12 cellular contexts compared by ENCODE assay signal in the genomic region with DNA sequence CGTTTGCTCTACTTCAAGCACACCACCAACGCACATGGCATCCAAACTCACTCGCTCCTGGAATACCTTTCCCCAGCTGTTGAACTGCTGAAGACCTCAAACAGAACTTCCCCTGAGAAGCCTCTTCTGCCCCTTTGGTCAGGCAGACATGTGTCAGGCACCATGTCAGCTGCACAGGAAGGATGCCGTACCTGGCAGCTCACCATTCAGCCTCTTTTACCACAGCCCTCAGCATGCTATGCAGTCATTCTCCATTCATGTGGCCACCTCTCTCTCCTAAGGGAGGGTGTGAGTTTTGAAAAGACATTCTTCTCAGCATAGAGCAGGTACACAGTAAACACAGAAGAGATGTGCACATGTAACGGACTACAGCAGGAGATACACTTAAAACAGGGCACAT. TPM values are rescaled to one million over a fixed set of nuclear protein-coding genes. Genes with fewer than 3 reads are reported as not detected.
A peak's percentile ranks its signal among the peaks of the same experiment; 100 is the strongest.
DNase-seq lines count a peak whose midpoint lies in the region; TF ChIP-seq lines count a peak whose summit lies in the region.
"Had no signal": no experiment of that assay in that cellular context is flagged by ENCODE, and none has a peak within 500 bp of the region (broad histone marks: within the 10 kb centered on the region; RNA-seq: fewer than 3 reads in every experiment).

No MANE protein-coding gene starts in this region.

- H3K9me3 ChIP-seq in SK-N-SH: no peaks in the 10 kb centered on the region
- H3K9me3 ChIP-seq: heart right ventricle, right lobe of liver had no signal

- TF ChIP-seq RAD21 in SK-N-SH (IDR thresholded peaks at IDR 0.05; ENCODE audit: low read length): no peak

- no peak overlapping the region for H2AFZ ChIP-seq in SK-N-SH (ENCODE audit: low read depth)

- H3K36me3 Mint-ChIP-seq in osteocyte (ENCODE audit: unreplicated experiment): peaks cover 4% of the 10 kb centered on the region

- H3K4me3 Mint-ChIP-seq in osteocyte (ENCODE audit: unreplicated experiment): no peak overlapping the region

- H4K20me1 ChIP-seq in SK-N-SH (ENCODE audit: insufficient read depth): no peaks in the 10 kb centered on the region

- no peak overlapping the region for H3K27ac ChIP-seq in SK-N-SH (ENCODE audit: low read depth in 2 of 2, low read length in 1 of 2)
- H3K27ac ChIP-seq: 22Rv1, heart right ventricle, KMS-11, right lobe of liver had no signal

- in situ Hi-C loops in G401 (cut with HindIII; ENCODE audit: low sequenced_read_pairs): no loop called here

- WGBS in SK-N-SH (ENCODE audit: low lambda C conversion rate): 89% methylated on average over 5 of the region's 5 CpGs

- H3K4me2 ChIP-seq in SK-N-SH: no peak overlapping the region
- H3K4me2 ChIP-seq: KMS-11 had no signal

- H3K36me3 ChIP-seq in SK-N-SH (replicated peaks in 1 of 2; ENCODE audit: control insufficient read depth in 1 of 2, insufficient read depth in 2 of 2, low read length in 1 of 2): peaks cover 0 to 7% of the 10 kb centered on the region in 2 experiments
- H3K36me3 ChIP-seq: right lobe of liver had no signal

- H3K9me3 Mint-ChIP-seq in osteocyte (ENCODE audit: unreplicated experiment): no peaks in the 10 kb centered on the region

- H3K27ac Mint-ChIP-seq in osteocyte (ENCODE audit: unreplicated experiment): no peak overlapping the region

- H3F3A ChIP-seq in SK-N-SH (replicated peaks; ENCODE audit: insufficient read depth): no peaks in the 10 kb centered on the region

- TF ChIP-seq CTCF in osteocyte (IDR thresholded peaks at IDR 0.05): no peak
- TF ChIP-seq CTCF in SK-N-SH (IDR thresholded peaks at IDR 0.05): no peak

- TF ChIP-seq EP300 in SK-N-SH (IDR thresholded peaks at IDR 0.05; ENCODE audit: borderline replicate concordance in 1 of 2, low read depth in 1 of 2, low read length in 1 of 2): no peak

- POLR2A ChIA-PET in SK-N-SH (lab: Yijun Ruan, JAX): no interaction called here

- no peaks in the 10 kb centered on the region for H3K79me2 ChIP-seq in SK-N-SH (ENCODE audit: insufficient read depth)

- H3K4me1 Mint-ChIP-seq in osteocyte (ENCODE audit: unreplicated experiment): no peaks in the 10 kb centered on the region

- no peaks in the 10 kb centered on the region for H3K9me2 ChIP-seq in SK-N-SH

- H3K9ac ChIP-seq in SK-N-SH: no peak overlapping the region
- H3K9ac ChIP-seq: KMS-11 had no signal

- DNase-seq in NK-92 treated with Interleukin-12 subunit alpha and Interleukin-12 subunit beta, amount 100 ng/mL, for 24 hours (lab: John Stamatoyannopoulos, UW): peak; percentile 33
- DNase-seq in NK-92 (lab: John Stamatoyannopoulos, UW; ENCODE audit: unreplicated experiment) (no peak), osteocyte (ENCODE audit: extremely low spot score, unreplicated experiment) (peak; percentile 71), G401 (ENCODE audit: low spot score) (no peak), SK-N-SH (no peak)
- peak; percentile 9 to 14 for DNase-seq in activated CD4-positive, alpha-beta T cell treated with anti-CD3 and anti-CD28 coated beads, Interleukin-2, amount 50 U/mL, for 4 hours
- DNase-seq: heart right ventricle, NCI-H446 treated with DMSO at 0.1 percent for 48 hours, right lobe of liver had no signal

- no peaks in the 10 kb centered on the region for H3K4me1 ChIP-seq in SK-N-SH (ENCODE audit: control insufficient read depth in 1 of 2, insufficient read depth in 2 of 2, low read depth in 1 of 2, low read length in 1 of 2)
- H3K4me1 ChIP-seq: right lobe of liver had no signal

- H3K27me3 Mint-ChIP-seq in osteocyte (ENCODE audit: unreplicated experiment): no peaks in the 10 kb centered on the region

- H3K27me3 ChIP-seq in SK-N-SH (ENCODE audit: insufficient read depth): no peaks in the 10 kb centered on the region
- H3K27me3 ChIP-seq: heart right ventricle, right lobe of liver had no signal

- H3K4me3 ChIP-seq in SK-N-SH (ENCODE audit: low read depth in 2 of 2, low read length in 1 of 2): no peak overlapping the region
- H3K4me3 ChIP-seq: heart right ventricle, right lobe of liver had no signal

- CTCF ChIA-PET in SK-N-SH (lab: Yijun Ruan, JAX): interaction anchor here (0.6 to 1.0 kb wide), 2 partner anchors 18 to 142 kb away, joined by 3 read pairs; no protein-coding TSS in a partner anchor

TF ChIP-seq in SK-N-SH, 30 proteins besides CTCF, POLR2A, EP300 and RAD21:
- no peak for TF ChIP-seq TAF1 (IDR thresholded peaks at IDR 0.05; ENCODE audit: borderline replicate concordance, low read depth, low read length)
- no peak for TF ChIP-seq GABPA (IDR thresholded peaks at IDR 0.05; ENCODE audit: low read depth)
- TF ChIP-seq, protein P1, sequence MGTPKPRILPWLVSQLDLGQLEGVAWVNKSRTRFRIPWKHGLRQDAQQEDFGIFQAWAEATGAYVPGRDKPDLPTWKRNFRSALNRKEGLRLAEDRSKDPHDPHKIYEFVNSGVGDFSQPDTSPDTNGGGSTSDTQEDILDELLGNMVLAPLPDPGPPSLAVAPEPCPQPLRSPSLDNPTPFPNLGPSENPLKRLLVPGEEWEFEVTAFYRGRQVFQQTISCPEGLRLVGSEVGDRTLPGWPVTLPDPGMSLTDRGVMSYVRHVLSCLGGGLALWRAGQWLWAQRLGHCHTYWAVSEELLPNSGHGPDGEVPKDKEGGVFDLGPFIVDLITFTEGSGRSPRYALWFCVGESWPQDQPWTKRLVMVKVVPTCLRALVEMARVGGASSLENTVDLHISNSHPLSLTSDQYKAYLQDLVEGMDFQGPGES (IDR thresholded peaks at IDR 0.05; ENCODE audit: low read depth, low read length): no peak
- no peak for TF ChIP-seq CHD2 (IDR thresholded peaks at IDR 0.05; ENCODE audit: low read length, partially characterized antibody)
- TF ChIP-seq, protein P2, sequence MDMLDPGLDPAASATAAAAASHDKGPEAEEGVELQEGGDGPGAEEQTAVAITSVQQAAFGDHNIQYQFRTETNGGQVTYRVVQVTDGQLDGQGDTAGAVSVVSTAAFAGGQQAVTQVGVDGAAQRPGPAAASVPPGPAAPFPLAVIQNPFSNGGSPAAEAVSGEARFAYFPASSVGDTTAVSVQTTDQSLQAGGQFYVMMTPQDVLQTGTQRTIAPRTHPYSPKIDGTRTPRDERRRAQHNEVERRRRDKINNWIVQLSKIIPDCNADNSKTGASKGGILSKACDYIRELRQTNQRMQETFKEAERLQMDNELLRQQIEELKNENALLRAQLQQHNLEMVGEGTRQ (IDR thresholded peaks at IDR 0.05; ENCODE audit: borderline replicate concordance, low read depth, low read length): no peak
- TF ChIP-seq MEF2A (IDR thresholded peaks at IDR 0.05; ENCODE audit: borderline replicate concordance, low read depth): no peak
- TF ChIP-seq SIN3A (IDR thresholded peaks at IDR 0.05; ENCODE audit: borderline replicate concordance, low read depth, low read length): no peak
- no peak for TF ChIP-seq FOSL2 (IDR thresholded peaks at IDR 0.05; ENCODE audit: borderline replicate concordance, low read depth)

RNA-seq across cellular contexts. Expression of a gene that starts 14.2 kb away (rescaled TPM):
- not detected in 2 replicates for total RNA-seq in osteocyte
- total RNA-seq in G401 (2014; rRNA removed; shearing (Covaris generic)): not detected in 2 replicates
- polyA plus RNA-seq in SK-N-SH (2012; rRNA removed): not detected in 2 replicates
- polyA plus RNA-seq in SK-N-SH (2012; cell fraction: cytosol; rRNA removed): not detected in 2 replicates
- polyA plus RNA-seq in SK-N-SH (2012; cell fraction: nucleus; rRNA removed): not detected in 2 replicates
- total RNA-seq: heart right ventricle, mesenteric fat pad, right lobe of liver had no signal
- polyA plus RNA-seq: heart right ventricle had no signal

RNA-seq across cellular contexts. Expression of a gene that starts 30.0 kb away (rescaled TPM):
- not detected in 2 replicates for total RNA-seq in osteocyte
- total RNA-seq in G401 (2014; rRNA removed; shearing (Covaris generic)): not detected in 2 replicates
- polyA plus RNA-seq in SK-N-SH (2012; rRNA removed): 0.05 and 0.08 TPM in 2 replicates
- polyA plus RNA-seq in SK-N-SH (2012; cell fraction: cytosol; rRNA removed): not detected in 2 replicates
- 0.47 and 0.73 TPM in 2 replicates for polyA plus RNA-seq in SK-N-SH (2012; cell fraction: nucleus; rRNA removed)
- total RNA-seq: mesenteric fat pad had no signal

RNA-seq across cellular contexts. Expression of a gene that starts 49.4 kb away (rescaled TPM):
- 15.3 and 21.9 TPM in 2 replicates for total RNA-seq in osteocyte
- 1.4 and 6.4 TPM in 2 replicates for total RNA-seq in G401 (2014; rRNA removed; shearing (Covaris generic))
- polyA plus RNA-seq in SK-N-SH (2012; rRNA removed): 5.1 and 5.2 TPM in 2 replicates
- polyA plus RNA-seq in SK-N-SH (2012; cell fraction: cytosol; rRNA removed): 6.2 and 9.3 TPM in 2 replicates
- 7.2 and 11.8 TPM in 2 replicates for polyA plus RNA-seq in SK-N-SH (2012; cell fraction: nucleus; rRNA removed)

RNA-seq across cellular contexts. Expression of a gene that starts 59.2 kb away (rescaled TPM):
- not detected in 2 replicates for total RNA-seq in osteocyte
- 0.07 TPM in 1 of 2 replicates, not detected in the other for total RNA-seq in G401 (2014; rRNA removed; shearing (Covaris generic))
- 0.05 and 0.34 TPM in 2 replicates for polyA plus RNA-seq in SK-N-SH (2012; rRNA removed)
- polyA plus RNA-seq in SK-N-SH (2012; cell fraction: cytosol; rRNA removed): 0.06 and 0.16 TPM in 2 replicates
- polyA plus RNA-seq in SK-N-SH (2012; cell fraction: nucleus; rRNA removed): 0.41 and 0.56 TPM in 2 replicates
- total RNA-seq: mesenteric fat pad had no signal

Comparison
In these comparisons a context has a peak if more than half of its experiments do, and no peak if none do; other contexts are left out.
1. DNase-seq: peak in NK-92 treated with Interleukin-12 subunit alpha and Interleukin-12 subunit beta, amount 100 ng/mL, for 24 hours (single experiment), activated CD4-positive, alpha-beta T cell treated with anti-CD3 and anti-CD28 coated beads, Interleukin-2, amount 50 U/mL, for 4 hours (2 of 2) and osteocyte (single experiment); none in NK-92 (single experiment), G401 (single experiment) and SK-N-SH (single experiment).